In the genomic region with DNA sequence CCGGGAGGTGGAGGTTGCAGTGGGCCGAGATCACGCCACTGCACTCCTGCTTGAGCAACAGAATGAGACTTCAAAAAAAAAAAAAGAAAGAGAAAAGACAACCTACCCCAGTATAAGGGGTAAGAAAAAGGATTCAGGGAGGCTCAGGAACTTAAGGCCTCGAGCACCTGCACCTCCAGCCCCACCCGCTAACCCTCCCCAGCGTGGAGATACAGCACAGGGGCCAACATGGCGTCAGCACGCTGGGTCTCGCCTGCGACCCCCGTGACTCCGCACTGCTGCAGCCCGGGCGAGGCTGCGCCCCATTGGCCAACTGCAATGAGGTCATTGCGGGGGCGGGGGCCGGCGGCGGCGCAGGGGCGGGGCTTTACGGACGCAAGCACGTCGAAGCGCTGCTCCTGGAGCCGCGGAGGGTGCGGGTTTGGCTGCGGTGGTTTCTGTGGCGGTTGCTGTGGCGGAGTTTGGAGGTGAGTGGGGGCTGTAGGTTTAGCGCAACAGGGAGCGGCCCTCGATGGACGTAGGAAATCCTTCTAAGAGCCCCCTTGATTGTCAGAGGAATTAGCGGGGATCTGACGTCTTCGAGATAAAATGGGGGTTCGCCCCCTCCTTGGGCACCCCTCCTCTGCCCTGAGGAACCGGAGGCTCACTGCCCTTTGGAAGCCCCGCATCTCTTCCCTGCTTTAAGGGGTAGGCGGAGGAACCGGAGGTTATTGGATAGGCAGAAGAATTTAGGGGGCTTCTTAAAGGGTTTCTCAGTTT, we compare ENCODE assay signal across 8 cellular contexts. TPM values are rescaled to one million over a fixed set of nuclear protein-coding genes. Genes with fewer than 3 reads are reported as not detected.
DNase-seq lines count a peak whose midpoint lies in the region; ATAC-seq and TF ChIP-seq lines count a peak whose summit lies in the region.

Gene ATP6V0A1 (plus strand): TSS at position 382 of the 759 bp plus-strand sequence. CDS start 2,017 bp downstream, outside the sequence.

- H2AFZ ChIP-seq in KMS-11 (ENCODE audit: low read depth) = peak within 1 kb of the TSS; percentile 65

- H3K36me3 Mint-ChIP-seq in Calu3 (ENCODE audit: insufficient read depth, unreplicated experiment) = peaks cover 64% of the 10 kb centered on the region
- H3K36me3 Mint-ChIP-seq in natural killer cell treated with Interleukin-12 subunit alpha and Interleukin-12 subunit beta and Interleukin-15 and Interleukin-18, amount 100 ng/mL, for 72 hours = peaks cover 4% of the 10 kb centered on the region

- H3K36me3 ChIP-seq in KMS-11 (ENCODE audit: insufficient read depth) (peaks cover 3% of the 10 kb centered on the region; the same call in 1 of the 2 replicates), RWPE2 (ENCODE audit: low read depth) (peaks cover 22% of the 10 kb centered on the region)

- H3K4me1 Mint-ChIP-seq in Calu3 (ENCODE audit: low read depth, unreplicated experiment) = peaks cover 46% of the 10 kb centered on the region
- H3K4me1 Mint-ChIP-seq in natural killer cell treated with Interleukin-12 subunit alpha and Interleukin-12 subunit beta and Interleukin-15 and Interleukin-18, amount 100 ng/mL, for 72 hours (ENCODE audit: low read depth in 2 of 2) = peaks cover 40 to 42% of the 10 kb centered on the region in 2 donors

- no peak within 1 kb of the TSS for H3K4me3 ChIP-seq in KMS-11 (IDR thresholded peaks at IDR 0.05; ENCODE audit: insufficient read depth, low read depth, low read length)
- peak within 1 kb of the TSS; percentile 51 for H3K4me3 ChIP-seq in RWPE2 (ENCODE audit: severe bottlenecking)
- H3K4me3 ChIP-seq in fibroblast of the aortic adventitia (ENCODE audit: low read depth, low read length) = peak within 1 kb of the TSS; percentile 88

- no peaks in the 10 kb centered on the region for H3K27me3 ChIP-seq in KMS-11 (ENCODE audit: insufficient read depth, low read depth)
- no peaks in the 10 kb centered on the region for H3K27me3 ChIP-seq in RWPE2 (ENCODE audit: insufficient read depth, poor library complexity, severe bottlenecking)

- DNase-seq in Calu3 (peak; percentile 99), RWPE2 (ENCODE audit: low spot score) (peak; percentile 88), fibroblast of the aortic adventitia (ENCODE audit: low read depth) (peak; percentile 79)
- peak; percentile 76 for DNase-seq in activated effector memory CD4-positive, alpha-beta T cell treated with Interleukin-2 at 50 U/mL for 16 hours
- DNase-seq in natural killer cell treated with Interleukin-12 subunit alpha and Interleukin-12 subunit beta and Interleukin-15 and Interleukin-18, amount 100 ng/mL, for 72 hours (ENCODE audit: low spot score) = peak; percentile 87
- DNase-seq in stimulated activated naive CD4-positive, alpha-beta T cell treated with Interleukin-2 at 50 U/mL for 16 hours (lab: John Stamatoyannopoulos, UW) = peak; percentile 84

- TF ChIP-seq CTCF in Calu3 (IDR thresholded peaks at IDR 0.05; ENCODE audit: unreplicated experiment) = no peak
- no peak for TF ChIP-seq CTCF in KMS-11 (conservative IDR thresholded peaks at IDR 0.05; ENCODE audit: low read depth, low read length)
- TF ChIP-seq CTCF in RWPE2 (IDR thresholded peaks at IDR 0.05; ENCODE audit: poor library complexity, severe bottlenecking) = no peak
- TF ChIP-seq CTCF in fibroblast of the aortic adventitia (IDR thresholded peaks at IDR 0.05; ENCODE audit: insufficient read depth, low read length) = no peak

- peaks cover 33% of the 10 kb centered on the region for H3K79me2 ChIP-seq in KMS-11 (ENCODE audit: insufficient read depth, low read depth)

- BruUV-seq in Calu3 (replicated peaks; lab: Mats Ljungman, UMichigan) = no TSS peak

- H3K9me3 ChIP-seq in RWPE2 (ENCODE audit: severe bottlenecking) = no peaks in the 10 kb centered on the region

- H3K4me3 Mint-ChIP-seq in Calu3 (ENCODE audit: low read depth, unreplicated experiment) = peak within 1 kb of the TSS; percentile 97
- H3K4me3 Mint-ChIP-seq in natural killer cell treated with Interleukin-12 subunit alpha and Interleukin-12 subunit beta and Interleukin-15 and Interleukin-18, amount 100 ng/mL, for 72 hours = peak within 1 kb of the TSS; percentile 92

- ATAC-seq in GM21529 (IDR thresholded peaks at IDR 0.05; ENCODE audit: unreplicated experiment) (peak; percentile 65), RWPE2 (ENCODE audit: low read depth) (peak; percentile 84)
- ATAC-seq in natural killer cell treated with Interleukin-12 subunit alpha and Interleukin-12 subunit beta and Interleukin-15 and Interleukin-18, amount 100 ng/mL, for 72 hours = peak; percentile 95 to 96

- peak within 1 kb of the TSS; percentile 94 for H3K4me2 ChIP-seq in KMS-11

- no peaks in the 10 kb centered on the region for H4K20me1 ChIP-seq in KMS-11 (ENCODE audit: insufficient read depth)

- peak within 1 kb of the TSS; percentile 82 for H3K9ac ChIP-seq in KMS-11

- intact Hi-C loops in Calu3 (cut with micrococcal nuclease; ENCODE audit: unreplicated experiment) = no loop called here

- CTCF ChIA-PET in Calu3 (lab: Charles Lee) = interaction anchor here (0.6 to 1.6 kb wide), 5 partner anchors 25 to 492 kb away, joined by 3 to 6 read pairs (median 3); partner anchors contain the start of gene CNP

- peak within 1 kb of the TSS; percentile 93 for H3K27ac ChIP-seq in KMS-11
- peak within 1 kb of the TSS; percentile 55 for H3K27ac ChIP-seq in RWPE2 (ENCODE audit: poor library complexity, severe bottlenecking)

- no peaks in the 10 kb centered on the region for H3K9me3 Mint-ChIP-seq in Calu3 (ENCODE audit: low read depth, unreplicated experiment)
- no peaks in the 10 kb centered on the region for H3K9me3 Mint-ChIP-seq in natural killer cell treated with Interleukin-12 subunit alpha and Interleukin-12 subunit beta and Interleukin-15 and Interleukin-18, amount 100 ng/mL, for 72 hours

- H3K27ac Mint-ChIP-seq in Calu3 (ENCODE audit: unreplicated experiment) = peak within 1 kb of the TSS; percentile 85
- H3K27ac Mint-ChIP-seq in natural killer cell treated with Interleukin-12 subunit alpha and Interleukin-12 subunit beta and Interleukin-15 and Interleukin-18, amount 100 ng/mL, for 72 hours = peak within 1 kb of the TSS; percentile 67 to 87

- H3K4me1 ChIP-seq in KMS-11 (ENCODE audit: low read depth, poor library complexity, severe bottlenecking) (peaks cover 67% of the 10 kb centered on the region), RWPE2 (ENCODE audit: insufficient read depth, poor library complexity, severe bottlenecking) (peaks cover 32% of the 10 kb centered on the region)

- H3K27me3 Mint-ChIP-seq in Calu3 (ENCODE audit: unreplicated experiment) = no peaks in the 10 kb centered on the region
- peaks cover 20 to 26% of the 10 kb centered on the region in 2 donors for H3K27me3 Mint-ChIP-seq in natural killer cell treated with Interleukin-12 subunit alpha and Interleukin-12 subunit beta and Interleukin-15 and Interleukin-18, amount 100 ng/mL, for 72 hours

RNA-seq across cellular contexts. Expression of gene ATP6V0A1, which starts in this region (rescaled TPM):
- 140 and 141 TPM in 2 replicates for total RNA-seq in Calu3 (2022)
- total RNA-seq in fibroblast of the aortic adventitia (ENCODE audit: low replicate concordance) = 40.0 and 60.6 TPM in 2 replicates
- total RNA-seq in natural killer cell treated with Interleukin-12 subunit alpha and Interleukin-12 subunit beta and Interleukin-15 and Interleukin-18, amount 100 ng/mL, for 72 hours = 10 to 100 TPM in 1 of 2 donors, 1 to 10 TPM in 1; 6.7 to 13.9 TPM
